ENCODE assay signal across 20 cellular contexts in the genomic region with DNA sequence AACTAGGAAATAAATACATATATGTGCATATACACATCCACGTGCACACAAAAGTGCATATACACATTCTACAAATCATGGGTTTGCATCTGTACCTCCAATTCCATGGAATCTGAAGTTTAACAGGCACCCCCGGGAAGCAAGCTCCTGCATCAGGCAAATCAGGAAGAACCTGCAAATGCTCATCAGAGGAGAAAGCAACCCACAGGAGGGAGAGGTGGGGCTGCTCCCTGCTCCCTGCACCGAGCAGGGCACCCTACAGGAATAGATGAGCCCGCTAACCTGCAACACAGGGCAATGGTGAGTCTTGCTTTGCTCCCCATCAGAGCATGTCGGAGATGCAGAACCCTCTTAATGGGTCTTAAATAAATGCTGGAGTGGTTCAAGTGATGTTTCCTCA.
DNase-seq lines count a peak whose midpoint lies in the region; ATAC-seq and TF ChIP-seq lines count a peak whose summit lies in the region.
"Had no signal": no experiment of that assay in that cellular context is flagged by ENCODE, and none has a peak within 500 bp of the region (broad histone marks: within the 10 kb centered on the region; RNA-seq: fewer than 3 reads in every experiment).

No MANE protein-coding gene starts in this region.

- peaks cover 12% of the 10 kb centered on the region; the same call in 2 of the 3 replicates for H3K9me3 Mint-ChIP-seq in GM23338
- H3K9me3 Mint-ChIP-seq in WTC11, result peaks cover 14% of the 10 kb centered on the region

- ATAC-seq in GM23338, result peak; percentile 34; the same call in 1 of the 3 replicates
- ATAC-seq in WTC11, result peak; percentile 28; the same call in 1 of the 2 replicates
- ATAC-seq in upper lobe of right lung, result no peak
- ATAC-seq: A549 had no signal

- H3K27ac ChIP-seq in GM23338 (ENCODE audit: low read depth) (no peak overlapping the region), upper lobe of right lung (no peak overlapping the region)
- H3K27ac ChIP-seq: A549; BLaER1 treated with 17β-estradiol and CSF1 and Interleukin-3, amounts not matched to agents 10 nM and 100 nM had no signal

- no peaks in the 10 kb centered on the region for H3K27me3 Mint-ChIP-seq in GM23338 (ENCODE audit: insufficient read depth, low read depth, poor library complexity)
- H3K27me3 Mint-ChIP-seq in WTC11 (ENCODE audit: low read depth), result peaks cover 3% of the 10 kb centered on the region

- no peaks in the 10 kb centered on the region for H4K20me1 ChIP-seq in GM23338 (replicated peaks; ENCODE audit: insufficient read depth)
- H4K20me1 ChIP-seq: BLaER1 treated with 17β-estradiol and CSF1 and Interleukin-3, amounts not matched to agents 10 nM and 100 nM had no signal

- H2AFZ ChIP-seq in GM23338, result peak overlapping the region; percentile 14; the same call in 1 of the 2 replicates

- H3K4me1 Mint-ChIP-seq in GM23338 (no peaks in the 10 kb centered on the region), WTC11 (peaks cover 4% of the 10 kb centered on the region; the same call in 1 of the 2 replicates)
- H3K4me1 Mint-ChIP-seq: CD14-positive monocyte; CD8-positive, alpha-beta memory T cell had no signal

- H3K36me3 Mint-ChIP-seq in GM23338 (ENCODE audit: low read depth), result peaks cover 2% of the 10 kb centered on the region; the same call in 2 of the 3 replicates
- peaks cover 11% of the 10 kb centered on the region for H3K36me3 Mint-ChIP-seq in WTC11
- H3K36me3 Mint-ChIP-seq: CD14-positive monocyte had no signal

- CTCF ChIA-PET in WTC11 (lab: Charles Lee), result interaction anchor here (0.6 kb wide), 1 partner anchor 253 kb away, joined by 3 read pairs; no protein-coding TSS in a partner anchor

- no peaks in the 10 kb centered on the region for H3K79me2 ChIP-seq in GM23338 (replicated peaks; ENCODE audit: insufficient read depth)

- no peaks in the 10 kb centered on the region for H3K9me2 ChIP-seq in GM23338 (ENCODE audit: insufficient read depth)

- intact Hi-C loops in upper lobe of right lung (cut with DNase I), result no loop called here

- H3K4me3 Mint-ChIP-seq in GM23338, result no peak overlapping the region
- no peak overlapping the region for H3K4me3 Mint-ChIP-seq in WTC11
- H3K4me3 Mint-ChIP-seq: CD14-positive monocyte; CD4-positive, alpha-beta T cell; CD8-positive, alpha-beta memory T cell had no signal

- DNase-seq in GM23338 (ENCODE audit: low spot score), result no peak
- no peak for DNase-seq in WTC11 (ENCODE audit: low spot score)
- DNase-seq in mesenteric fat pad (ENCODE audit: low spot score), result peak; percentile 53
- peak; percentile 15 for DNase-seq in upper lobe of right lung
- DNase-seq in pons (ENCODE audit: low spot score), result no peak
- no peak for DNase-seq in DMS 273 (lab: John Stamatoyannopoulos, UW; ENCODE audit: unreplicated experiment)
- DNase-seq in medulla oblongata (ENCODE audit: extremely low spot score), result no peak
- DNase-seq: 8988T; ACHN; AML-193; BE2C; CD4-positive, alpha-beta T cell; CD8-positive, alpha-beta memory T cell; DMS53; GF-D8; H7; HCEC 1CT had no signal

- POLR2A ChIA-PET in WTC11 (lab: Charles Lee), result no interaction called here

- H3K27ac Mint-ChIP-seq in GM23338, result no peak overlapping the region
- H3K27ac Mint-ChIP-seq in WTC11, result no peak overlapping the region
- H3K27ac Mint-ChIP-seq: CD14-positive monocyte; CD4-positive, alpha-beta T cell; CD8-positive, alpha-beta memory T cell had no signal

- H3K27me3 ChIP-seq in GM23338 (ENCODE audit: insufficient read depth) (no peaks in the 10 kb centered on the region), upper lobe of right lung (no peaks in the 10 kb centered on the region)
- H3K27me3 ChIP-seq: BE2C; BLaER1 treated with 17β-estradiol and CSF1 and Interleukin-3, amounts not matched to agents 10 nM and 100 nM had no signal

- peaks cover 6% of the 10 kb centered on the region for H3K4me1 ChIP-seq in GM23338 (ENCODE audit: insufficient read depth)
- no peaks in the 10 kb centered on the region for H3K4me1 ChIP-seq in upper lobe of right lung
- H3K4me1 ChIP-seq: A549; BE2C; BLaER1 treated with 17β-estradiol and CSF1 and Interleukin-3, amounts not matched to agents 10 nM and 100 nM had no signal

- no peaks in the 10 kb centered on the region for H3K36me3 ChIP-seq in GM23338 (ENCODE audit: insufficient read depth)
- no peaks in the 10 kb centered on the region for H3K36me3 ChIP-seq in upper lobe of right lung
- H3K36me3 ChIP-seq: BE2C; BLaER1 treated with 17β-estradiol and CSF1 and Interleukin-3, amounts not matched to agents 10 nM and 100 nM had no signal

- peaks cover 10% of the 10 kb centered on the region for H3K9me3 ChIP-seq in upper lobe of right lung

- no peaks in the 10 kb centered on the region for H3F3A ChIP-seq in GM23338 (replicated peaks; ENCODE audit: low read depth)

- H3K4me2 ChIP-seq in GM23338, result no peak overlapping the region
- H3K4me2 ChIP-seq: A549; BLaER1 treated with 17β-estradiol and CSF1 and Interleukin-3, amounts not matched to agents 10 nM and 100 nM had no signal

- no peak overlapping the region for H3K4me3 ChIP-seq in GM23338
- no peak overlapping the region for H3K4me3 ChIP-seq in upper lobe of right lung
- H3K4me3 ChIP-seq: A549; BLaER1 treated with 17β-estradiol and CSF1 and Interleukin-3, amounts not matched to agents 10 nM and 100 nM had no signal

- TF ChIP-seq CTCF in GM23338 (conservative IDR thresholded peaks at IDR 0.05; ENCODE audit: low read depth in 2 of 2) (no peak), WTC11 (IDR thresholded peaks at IDR 0.05) (no peak), upper lobe of right lung (IDR thresholded peaks at IDR 0.05) (no peak)

TF ChIP-seq in GM23338, 12 proteins besides CTCF, POLR2A, EP300 and RAD21:
- TF ChIP-seq STAT1 (IDR thresholded peaks at IDR 0.05; ENCODE audit: unreplicated experiment), result no peak

TF ChIP-seq in WTC11, 78 proteins besides CTCF, POLR2A, EP300 and RAD21:
- TF ChIP-seq NR3C1 (CRISPR knock-in tag; conservative IDR thresholded peaks at IDR 0.05; ENCODE audit: low read depth) (no peak), HMGA2 (CRISPR knock-in tag; IDR thresholded peaks at IDR 0.05) (no peak), SMAD4 (CRISPR knock-in tag; IDR thresholded peaks at IDR 0.05) (no peak), NFYB (CRISPR knock-in tag; conservative IDR thresholded peaks at IDR 0.05; ENCODE audit: low read depth) (no peak), FOXJ3 (CRISPR knock-in tag; IDR thresholded peaks at IDR 0.05; ENCODE audit: borderline replicate concordance) (no peak), ZNF219 (CRISPR knock-in tag; IDR thresholded peaks at IDR 0.05; ENCODE audit: borderline replicate concordance) (no peak), ESRRA (CRISPR knock-in tag; IDR thresholded peaks at IDR 0.05; ENCODE audit: borderline replicate concordance) (no peak), RELA (CRISPR knock-in tag; IDR thresholded peaks at IDR 0.05; ENCODE audit: borderline replicate concordance) (no peak), ZNF396 (CRISPR knock-in tag; IDR thresholded peaks at IDR 0.05; ENCODE audit: borderline replicate concordance) (no peak), ZNF671 (CRISPR knock-in tag; IDR thresholded peaks at IDR 0.05) (no peak), MYBL2 (CRISPR knock-in tag; IDR thresholded peaks at IDR 0.05) (no peak)
- TF ChIP-seq, protein P1, sequence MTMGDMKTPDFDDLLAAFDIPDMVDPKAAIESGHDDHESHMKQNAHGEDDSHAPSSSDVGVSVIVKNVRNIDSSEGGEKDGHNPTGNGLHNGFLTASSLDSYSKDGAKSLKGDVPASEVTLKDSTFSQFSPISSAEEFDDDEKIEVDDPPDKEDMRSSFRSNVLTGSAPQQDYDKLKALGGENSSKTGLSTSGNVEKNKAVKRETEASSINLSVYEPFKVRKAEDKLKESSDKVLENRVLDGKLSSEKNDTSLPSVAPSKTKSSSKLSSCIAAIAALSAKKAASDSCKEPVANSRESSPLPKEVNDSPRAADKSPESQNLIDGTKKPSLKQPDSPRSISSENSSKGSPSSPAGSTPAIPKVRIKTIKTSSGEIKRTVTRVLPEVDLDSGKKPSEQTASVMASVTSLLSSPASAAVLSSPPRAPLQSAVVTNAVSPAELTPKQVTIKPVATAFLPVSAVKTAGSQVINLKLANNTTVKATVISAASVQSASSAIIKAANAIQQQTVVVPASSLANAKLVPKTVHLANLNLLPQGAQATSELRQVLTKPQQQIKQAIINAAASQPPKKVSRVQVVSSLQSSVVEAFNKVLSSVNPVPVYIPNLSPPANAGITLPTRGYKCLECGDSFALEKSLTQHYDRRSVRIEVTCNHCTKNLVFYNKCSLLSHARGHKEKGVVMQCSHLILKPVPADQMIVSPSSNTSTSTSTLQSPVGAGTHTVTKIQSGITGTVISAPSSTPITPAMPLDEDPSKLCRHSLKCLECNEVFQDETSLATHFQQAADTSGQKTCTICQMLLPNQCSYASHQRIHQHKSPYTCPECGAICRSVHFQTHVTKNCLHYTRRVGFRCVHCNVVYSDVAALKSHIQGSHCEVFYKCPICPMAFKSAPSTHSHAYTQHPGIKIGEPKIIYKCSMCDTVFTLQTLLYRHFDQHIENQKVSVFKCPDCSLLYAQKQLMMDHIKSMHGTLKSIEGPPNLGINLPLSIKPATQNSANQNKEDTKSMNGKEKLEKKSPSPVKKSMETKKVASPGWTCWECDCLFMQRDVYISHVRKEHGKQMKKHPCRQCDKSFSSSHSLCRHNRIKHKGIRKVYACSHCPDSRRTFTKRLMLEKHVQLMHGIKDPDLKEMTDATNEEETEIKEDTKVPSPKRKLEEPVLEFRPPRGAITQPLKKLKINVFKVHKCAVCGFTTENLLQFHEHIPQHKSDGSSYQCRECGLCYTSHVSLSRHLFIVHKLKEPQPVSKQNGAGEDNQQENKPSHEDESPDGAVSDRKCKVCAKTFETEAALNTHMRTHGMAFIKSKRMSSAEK (CRISPR knock-in tag; IDR thresholded peaks at IDR 0.05; ENCODE audit: borderline replicate concordance), result no peak
TF ChIP-seq in WTC11: peak in this region for 0.

Comparison
In these comparisons a context has a peak if more than half of its experiments do, and no peak if none do; other contexts are left out.
1. DNase-seq: peak in mesenteric fat pad (single experiment) and upper lobe of right lung (single experiment); none in GM23338 (single experiment), WTC11 (single experiment), pons (single experiment), DMS 273 (single experiment) and medulla oblongata (single experiment).